ENCODE assay signal across 8 cellular contexts in genomic region chr15:40942865-40943264, GRCh38. TPM values are rescaled to one million over a fixed set of nuclear protein-coding genes. Genes with fewer than 3 reads are reported as not detected.
DNase-seq lines count a peak whose midpoint lies in the region; ATAC-seq and TF ChIP-seq lines count a peak whose summit lies in the region.

No MANE protein-coding gene starts in this region.

- TSS peak; percentile 58 for BruUV-seq in PC-9 (replicated peaks; lab: Mats Ljungman, UMichigan)

- DNase-seq in activated T-cell treated with anti-CD3 and anti-CD28 coated beads, Interleukin-2, amount 50 U/mL, for 24 hours = no peak
- DNase-seq in activated T-cell treated with anti-CD3 and anti-CD28 coated beads for 4 hours (no peak), PC-9 (no peak), fibroblast of lung (ENCODE audit: low read depth in 2 of 2) (no peak), stomach (no peak), COLO668 (lab: John Stamatoyannopoulos, UW; ENCODE audit: unreplicated experiment) (no peak), pons (ENCODE audit: low spot score) (no peak)

- TF ChIP-seq POLR2A in stomach (IDR thresholded peaks at IDR 0.05) = no peak

- peaks cover 34% of the 10 kb centered on the region for H3K4me1 Mint-ChIP-seq in activated T-cell treated with anti-CD3 and anti-CD28 coated beads, Interleukin-2, amount 50 U/mL, for 24 hours (ENCODE audit: low read depth)

- intact Hi-C loops in PC-9 (cut with micrococcal nuclease; ENCODE audit: unreplicated experiment) (no loop called here), stomach (cut with DNase I; ENCODE audit: low total_unique reads) (no loop called here)

- TF ChIP-seq EP300 in stomach (IDR thresholded peaks at IDR 0.05) = no peak

- no peaks in the 10 kb centered on the region for H3F3A ChIP-seq in PC-9 (ENCODE audit: insufficient read depth, low read depth)

- 67 to 75% (median 74%) methylated on average over 12 of the region's 12 CpGs for WGBS in stomach, 5 donors

- H4K20me1 ChIP-seq in PC-9 (ENCODE audit: insufficient read depth) (no peaks in the 10 kb centered on the region), fibroblast of lung (ENCODE audit: control insufficient read depth, extremely low read depth, insufficient read depth, low read length) (no peaks in the 10 kb centered on the region)

- H3K4me3 ChIP-seq in PC-9 = no peak overlapping the region
- H3K4me3 ChIP-seq in fibroblast of lung (replicated peaks in 1 of 4; ENCODE audit: control extremely low read depth in 1 of 4, insufficient read depth in 1 of 4, low read depth in 3 of 4, low read length in 4 of 4) = peak overlapping the region in 1 of 4 experiments; percentile 46
- peak overlapping the region in 1 of 4 donors; percentile 59 for H3K4me3 ChIP-seq in stomach

- no peaks in the 10 kb centered on the region for H3K79me2 ChIP-seq in PC-9 (ENCODE audit: low read depth)
- H3K79me2 ChIP-seq in fibroblast of lung (ENCODE audit: control insufficient read depth, insufficient read depth, low read length) = no peaks in the 10 kb centered on the region

- no peaks in the 10 kb centered on the region for H3K27me3 Mint-ChIP-seq in activated T-cell treated with anti-CD3 and anti-CD28 coated beads, Interleukin-2, amount 50 U/mL, for 24 hours

- CTCF ChIA-PET in PC-9 (lab: Charles Lee) = interaction anchor here (1.7 kb wide), 1 partner anchor 76 kb away, joined by 10 read pairs; no protein-coding TSS in a partner anchor

- peak overlapping the region; percentile 68; the same call in 1 of the 2 replicates for H3K4me2 ChIP-seq in PC-9
- H3K4me2 ChIP-seq in fibroblast of lung (ENCODE audit: extremely low read depth, insufficient read depth, low read length) = peak overlapping the region; percentile 92

- H2AFZ ChIP-seq in PC-9 = no peak overlapping the region
- H2AFZ ChIP-seq in fibroblast of lung (ENCODE audit: low read length) = no peak overlapping the region

- ATAC-seq in GM18498 (IDR thresholded peaks at IDR 0.05; ENCODE audit: unreplicated experiment) = no peak

- TF ChIP-seq CTCF in PC-9 (conservative IDR thresholded peaks at IDR 0.05) (no peak), fibroblast of lung (conservative IDR thresholded peaks at IDR 0.05 in 1 of 2, IDR thresholded peaks at IDR 0.05 in 1 of 2; ENCODE audit: low read depth in 1 of 2, low read length in 2 of 2) (no peak), stomach (IDR thresholded peaks at IDR 0.05) (no peak)

- H3K4me3 Mint-ChIP-seq in activated T-cell treated with anti-CD3 and anti-CD28 coated beads, Interleukin-2, amount 50 U/mL, for 24 hours = peak overlapping the region; percentile 74

- H3K36me3 ChIP-seq in PC-9 (ENCODE audit: low read depth) (no peaks in the 10 kb centered on the region), fibroblast of lung (ENCODE audit: control insufficient read depth, insufficient read depth, low read length) (no peaks in the 10 kb centered on the region), stomach (no peaks in the 10 kb centered on the region)

- no peaks in the 10 kb centered on the region for H3K9me3 Mint-ChIP-seq in activated T-cell treated with anti-CD3 and anti-CD28 coated beads, Interleukin-2, amount 50 U/mL, for 24 hours

- POLR2A ChIA-PET in PC-9 (lab: Charles Lee; ENCODE audit: unreplicated experiment) = no interaction called here

- peak overlapping the region; percentile 81 for H3K27ac Mint-ChIP-seq in activated T-cell treated with anti-CD3 and anti-CD28 coated beads, Interleukin-2, amount 50 U/mL, for 24 hours

- H3K9me3 ChIP-seq in PC-9 (ENCODE audit: insufficient read depth, low read depth) (no peaks in the 10 kb centered on the region), fibroblast of lung (ENCODE audit: control insufficient read depth, insufficient read depth, low read depth, low read length) (no peaks in the 10 kb centered on the region), stomach (no peaks in the 10 kb centered on the region)

- H3K27ac ChIP-seq in PC-9 = no peak overlapping the region
- H3K27ac ChIP-seq in fibroblast of lung (ENCODE audit: insufficient read depth, low read length) = no peak overlapping the region
- peak overlapping the region in 4 of 5 donors; percentile 79 to 90 (median 89) for H3K27ac ChIP-seq in stomach

- H3K9me2 ChIP-seq in PC-9 (ENCODE audit: insufficient read depth) = no peaks in the 10 kb centered on the region

- 0 out of 2 replicates have a peak, but pooled peaks cover 6% of the 10 kb centered on the region for H3K4me1 ChIP-seq in PC-9 (replicated peaks; ENCODE audit: insufficient read depth)
- H3K4me1 ChIP-seq in fibroblast of lung (ENCODE audit: control insufficient read depth, extremely low read depth, insufficient read depth, low read length) = peaks cover 18% of the 10 kb centered on the region
- peaks cover 22 to 54% (median 37%) of the 10 kb centered on the region in 4 donors for H3K4me1 ChIP-seq in stomach

- H3K9ac ChIP-seq in fibroblast of lung (ENCODE audit: insufficient read depth, low read length) = no peak overlapping the region

- H3K36me3 Mint-ChIP-seq in activated T-cell treated with anti-CD3 and anti-CD28 coated beads, Interleukin-2, amount 50 U/mL, for 24 hours (ENCODE audit: low read depth) = no peaks in the 10 kb centered on the region

- no peaks in the 10 kb centered on the region for H3K27me3 ChIP-seq in PC-9 (ENCODE audit: insufficient read depth, low read depth)
- H3K27me3 ChIP-seq in fibroblast of lung (ENCODE audit: control insufficient read depth, insufficient read depth, low read length) = no peaks in the 10 kb centered on the region
- H3K27me3 ChIP-seq in stomach = no peaks in the 10 kb centered on the region

RNA-seq across cellular contexts. Expression of gene CHAC1, which starts 10.4 kb away (rescaled TPM):
- 5.3 and 8.6 TPM in 2 replicates for total RNA-seq in PC-9 (2021)
- 33.1 and 62.6 TPM in 2 replicates for total RNA-seq in fibroblast of lung
- polyA plus RNA-seq in fibroblast of lung = 7.5 and 14.8 TPM in 2 replicates
- polyA plus RNA-seq in fibroblast of lung (2012) = 8.3 and 18.5 TPM in 2 replicates
- 7.5 and 16.7 TPM in 2 replicates for polyA minus RNA-seq in fibroblast of lung (ENCODE audit: low replicate concordance)
- total RNA-seq in stomach = 10 to 100 TPM in 1 of 5 donors, 1 to 10 TPM in 4; 1.3 to 17.1 (median 2.9) TPM
- 10 to 100 TPM in 2 of 3 donors, 1 to 10 TPM in 1; 5.7 to 61.6 (median 25.5) TPM for polyA plus RNA-seq in stomach

RNA-seq across cellular contexts. Expression of gene DLL4, which starts 13.7 kb away (rescaled TPM):
- total RNA-seq in PC-9 (2021) (0.48 and 0.55 TPM in 2 replicates), fibroblast of lung (under 0.01 TPM in 2 replicates), stomach (10 to 100 TPM in 1 of 5 donors, 1 to 10 TPM in 3, under 1 TPM in 1; 0.89 to 20.0 (median 3.3) TPM)
- polyA plus RNA-seq in fibroblast of lung (0.18 and 1.0 TPM in 2 replicates), stomach (1 to 10 TPM in 2 of 3 donors, under 1 TPM in 1; 0.56 to 2.2 (median 1.5) TPM)
- polyA plus RNA-seq in fibroblast of lung (2012) = 0.22 and 1.5 TPM in 2 replicates
- 0.39 and 6.4 TPM in 2 replicates for polyA minus RNA-seq in fibroblast of lung (ENCODE audit: low replicate concordance)

RNA-seq across cellular contexts. Expression of gene VPS18, which starts 48.6 kb away (rescaled TPM):
- total RNA-seq in PC-9 (2021) (9.6 and 9.9 TPM in 2 replicates), fibroblast of lung (33.4 and 36.7 TPM in 2 replicates), stomach (10 to 100 TPM in 4 of 5 donors, 1 to 10 TPM in 1; 1.8 to 24.2 (median 20.3) TPM)
- polyA plus RNA-seq in fibroblast of lung (15.5 and 21.3 TPM in 2 replicates), stomach (10 to 100 TPM in 1 of 3 donors, 1 to 10 TPM in 2; 5.7 to 10.8 (median 6.1) TPM)
- 23.4 and 29.5 TPM in 2 replicates for polyA plus RNA-seq in fibroblast of lung (2012)
- polyA minus RNA-seq in fibroblast of lung (ENCODE audit: low replicate concordance) = 75.7 and 108 TPM in 2 replicates

Comparison
In these comparisons a context has a peak if more than half of its experiments do, and no peak if none do; other contexts are left out.
1. H3K27ac ChIP-seq: peak in stomach (4 of 5); none in PC-9 (single experiment) and fibroblast of lung (single experiment).